1 cellular context compared by ENCODE assay signal in genomic region chr12:53219116-53219955, GRCh38.
A peak's percentile ranks its signal among the peaks of the same experiment; 100 is the strongest.
TF ChIP-seq lines count a peak whose summit lies in the region.

No MANE protein-coding gene starts in this region.

TF ChIP-seq in H1, 55 proteins besides CTCF, POLR2A, EP300 and RAD21:
- TF ChIP-seq CREB1 (IDR thresholded peaks at IDR 0.05) (no peak), TAF1 (IDR thresholded peaks at IDR 0.05; ENCODE audit: low read depth, low read length) (0 out of 2 replicates have a peak, but pooled peaks have one; percentile 5), SIN3A (conservative IDR thresholded peaks at IDR 0.05 in 1 of 2, IDR thresholded peaks at IDR 0.05 in 1 of 2; ENCODE audit: low read depth in 1 of 2, low read length in 2 of 2) (peak in 1 of 2 experiments; percentile 69; a peak in 2 of 4 replicates)
- TF ChIP-seq, protein P1, sequence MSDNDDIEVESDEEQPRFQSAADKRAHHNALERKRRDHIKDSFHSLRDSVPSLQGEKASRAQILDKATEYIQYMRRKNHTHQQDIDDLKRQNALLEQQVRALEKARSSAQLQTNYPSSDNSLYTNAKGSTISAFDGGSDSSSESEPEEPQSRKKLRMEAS (IDR thresholded peaks at IDR 0.05) = peak; percentile 16; the same call in 1 of the 2 replicates
